Comparison of ENCODE assay signal across 1 cellular context in the genomic region with DNA sequence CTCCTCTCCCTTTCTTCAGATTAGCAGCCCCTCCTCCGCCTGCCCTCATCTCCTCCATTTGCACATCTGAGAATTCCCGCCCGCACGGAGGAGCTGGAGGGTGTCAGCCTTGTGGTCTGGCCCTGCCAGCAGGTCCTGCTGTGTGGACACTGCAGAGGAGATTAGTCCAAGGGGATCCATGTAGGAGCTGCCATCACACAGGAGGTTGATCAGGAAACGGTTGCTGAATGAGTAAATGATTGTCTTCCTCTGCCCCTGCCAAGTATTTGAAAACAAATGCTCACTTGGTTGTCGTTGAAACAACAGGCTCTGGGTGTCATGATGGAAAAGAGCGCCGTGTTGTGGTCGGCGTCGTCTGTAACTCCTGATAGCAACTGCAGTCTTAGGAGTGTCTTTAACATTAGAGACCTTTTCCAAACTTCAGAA.
TF ChIP-seq lines count a peak whose summit lies in the region.

No MANE protein-coding gene starts in this region.

TF ChIP-seq in GM23338, 12 proteins besides CTCF, POLR2A, EP300 and RAD21 (continued from another document):
- TF ChIP-seq, protein P1, sequence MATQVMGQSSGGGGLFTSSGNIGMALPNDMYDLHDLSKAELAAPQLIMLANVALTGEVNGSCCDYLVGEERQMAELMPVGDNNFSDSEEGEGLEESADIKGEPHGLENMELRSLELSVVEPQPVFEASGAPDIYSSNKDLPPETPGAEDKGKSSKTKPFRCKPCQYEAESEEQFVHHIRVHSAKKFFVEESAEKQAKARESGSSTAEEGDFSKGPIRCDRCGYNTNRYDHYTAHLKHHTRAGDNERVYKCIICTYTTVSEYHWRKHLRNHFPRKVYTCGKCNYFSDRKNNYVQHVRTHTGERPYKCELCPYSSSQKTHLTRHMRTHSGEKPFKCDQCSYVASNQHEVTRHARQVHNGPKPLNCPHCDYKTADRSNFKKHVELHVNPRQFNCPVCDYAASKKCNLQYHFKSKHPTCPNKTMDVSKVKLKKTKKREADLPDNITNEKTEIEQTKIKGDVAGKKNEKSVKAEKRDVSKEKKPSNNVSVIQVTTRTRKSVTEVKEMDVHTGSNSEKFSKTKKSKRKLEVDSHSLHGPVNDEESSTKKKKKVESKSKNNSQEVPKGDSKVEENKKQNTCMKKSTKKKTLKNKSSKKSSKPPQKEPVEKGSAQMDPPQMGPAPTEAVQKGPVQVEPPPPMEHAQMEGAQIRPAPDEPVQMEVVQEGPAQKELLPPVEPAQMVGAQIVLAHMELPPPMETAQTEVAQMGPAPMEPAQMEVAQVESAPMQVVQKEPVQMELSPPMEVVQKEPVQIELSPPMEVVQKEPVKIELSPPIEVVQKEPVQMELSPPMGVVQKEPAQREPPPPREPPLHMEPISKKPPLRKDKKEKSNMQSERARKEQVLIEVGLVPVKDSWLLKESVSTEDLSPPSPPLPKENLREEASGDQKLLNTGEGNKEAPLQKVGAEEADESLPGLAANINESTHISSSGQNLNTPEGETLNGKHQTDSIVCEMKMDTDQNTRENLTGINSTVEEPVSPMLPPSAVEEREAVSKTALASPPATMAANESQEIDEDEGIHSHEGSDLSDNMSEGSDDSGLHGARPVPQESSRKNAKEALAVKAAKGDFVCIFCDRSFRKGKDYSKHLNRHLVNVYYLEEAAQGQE (IDR thresholded peaks at IDR 0.05; ENCODE audit: unreplicated experiment) = no peak
- TF ChIP-seq NANOG (IDR thresholded peaks at IDR 0.05; ENCODE audit: borderline replicate concordance) = no peak
